In the genomic region with DNA sequence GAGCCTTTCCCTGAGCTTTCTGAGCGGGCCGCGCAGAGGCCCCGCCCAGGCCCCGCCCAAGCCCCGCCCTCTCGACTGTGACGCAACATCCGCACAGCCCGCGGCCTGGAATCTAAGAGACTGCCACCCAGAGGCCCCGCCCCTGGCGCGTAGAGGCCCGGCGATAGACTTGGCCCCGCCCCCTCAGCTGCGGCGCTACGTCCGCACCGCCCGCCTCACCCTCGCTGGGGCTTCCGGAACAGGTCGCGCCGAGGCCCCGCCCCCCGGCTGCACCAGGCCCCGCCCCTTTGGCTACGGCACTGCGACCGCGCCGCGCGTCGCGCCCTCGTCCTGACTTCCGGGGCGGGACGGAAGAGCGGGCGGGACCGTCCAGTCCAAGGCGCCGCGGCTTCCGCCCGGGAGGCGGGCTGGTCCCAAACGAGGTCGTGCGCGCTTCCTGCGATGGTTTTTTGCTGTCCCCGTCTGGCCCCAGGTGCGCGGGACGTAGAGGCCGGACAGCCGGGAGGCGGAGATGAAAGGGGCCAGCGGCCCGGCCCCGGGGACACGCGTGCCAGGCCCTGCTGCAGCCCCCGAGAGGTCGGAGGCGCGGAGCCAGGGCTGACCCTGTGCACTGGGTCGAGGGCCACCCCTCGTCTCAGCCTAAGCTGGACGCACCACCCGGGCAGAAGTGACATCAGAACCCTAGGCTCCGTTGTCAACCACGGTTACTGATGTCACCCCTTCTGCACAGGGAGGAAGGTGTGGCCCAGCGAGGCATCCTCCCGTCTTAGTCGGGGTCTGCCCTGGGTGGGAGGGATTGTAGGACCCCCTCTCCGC, we compare ENCODE assay signal across 8 cellular contexts. TPM values are rescaled to one million over a fixed set of nuclear protein-coding genes. Genes with fewer than 3 reads are reported as not detected.
DNase-seq lines count a peak whose midpoint lies in the region; ATAC-seq lines count a peak whose summit lies in the region.

No MANE protein-coding gene starts in this region.

- ATAC-seq in GM19025 (IDR thresholded peaks at IDR 0.05; ENCODE audit: low read depth, unreplicated experiment) = peak; percentile 93
- peak; percentile 83 for ATAC-seq in HG03196 (IDR thresholded peaks at IDR 0.05; ENCODE audit: unreplicated experiment)

- DNase-seq in Ammon's horn (ENCODE audit: low spot score) = peak; percentile 100
- DNase-seq in NCI-H446 treated with DMSO at 0.1 percent for 48 hours (lab: John Stamatoyannopoulos, UW) = peak; percentile 96
- peak; percentile 100 for DNase-seq in activated CD4-positive, alpha-beta T cell treated with anti-CD3 and anti-CD28 coated beads for 24 hours (ENCODE audit: low read depth in 2 of 2)
- peak; percentile 100 for DNase-seq in cerebellum (ENCODE audit: low spot score)
- peak; percentile 98 for DNase-seq in kidney glomerular epithelial cell (lab: John Stamatoyannopoulos, UW)
- DNase-seq in stimulated activated CD4-positive, alpha-beta T cell treated with anti-CD3 and anti-CD28 coated beads, Interleukin-15, amount 100 ng/mL, for 24 hours = peak; percentile 100

RNA-seq across cellular contexts. Expression of gene WNT7B, which starts 59.0 kb away (rescaled TPM):
- total RNA-seq in cerebellum = 39.7 TPM

Comparison
In these comparisons a context has a peak if more than half of its experiments do, and no peak if none do; other contexts are left out.
1. Peak in every context shown above with its lines: DNase-seq and ATAC-seq.